29 cellular contexts compared by ENCODE assay signal in genomic region chrX:2134782-2135181, GRCh38.
"Had no signal": no experiment of that assay in that cellular context is flagged by ENCODE, and none has a peak within 500 bp of the region (broad histone marks: within the 10 kb centered on the region; RNA-seq: fewer than 3 reads in every experiment).

No MANE protein-coding gene starts in this region.

- H3K27ac ChIP-seq: ovary, parathyroid adenoma, psoas muscle, right lobe of liver, sigmoid colon, stomach, thoracic aorta, thyroid gland, tibial nerve, upper lobe of right lung, vagina had no signal

- H3K4me1 ChIP-seq: parathyroid adenoma, psoas muscle, right lobe of liver, sigmoid colon, stomach, thyroid gland, tibial nerve, upper lobe of right lung, vagina had no signal

- H2AFZ ChIP-seq: parathyroid adenoma had no signal

- H3K9me3 ChIP-seq: ovary, psoas muscle, right lobe of liver, sigmoid colon, stomach, thoracic aorta, thyroid gland, upper lobe of right lung, vagina had no signal

- H3K4me1 Mint-ChIP-seq: nephron progenitor cell; neural crest cell; stimulated activated effector memory CD8-positive, alpha-beta T cell treated with anti-CD3 and anti-CD28 coated beads, Interleukin-12 subunit alpha, Interleukin-12 subunit beta, amount 100 ng/mL, for 72 hours; stimulated activated naive B cell treated with anti-CD40 and anti-IgM and Interleukin-4, amounts not matched to agents 10 μg/mL and 1 μg/mL and 100 μg/mL, for 72 hours had no signal

- H3K36me3 ChIP-seq: ovary, right lobe of liver, sigmoid colon, stomach, thoracic aorta, thyroid gland, tibial nerve, upper lobe of right lung, vagina had no signal

- ATAC-seq: naive thymus-derived CD8-positive, alpha-beta T cell; natural killer cell treated with Interleukin-12 subunit alpha and Interleukin-12 subunit beta and Interleukin-15 and Interleukin-18, amount 100 ng/mL, for 72 hours; psoas muscle; right cardiac atrium; right lobe of liver; stimulated activated effector memory CD8-positive, alpha-beta T cell treated with anti-CD3 and anti-CD28 coated beads, Interleukin-12 subunit alpha, Interleukin-12 subunit beta, amount 100 ng/mL, for 72 hours; stimulated activated naive B cell treated with anti-CD40 and anti-IgM and Interleukin-4, amounts not matched to agents 10 μg/mL and 1 μg/mL and 100 μg/mL, for 72 hours; upper lobe of right lung had no signal

- H3K27me3 ChIP-seq: ovary, right lobe of liver, sigmoid colon, stomach, thyroid gland, tibial nerve, upper lobe of right lung, vagina had no signal

- H3K4me3 Mint-ChIP-seq: naive thymus-derived CD8-positive, alpha-beta T cell; natural killer cell treated with Interleukin-12 subunit alpha and Interleukin-12 subunit beta and Interleukin-15 and Interleukin-18, amount 100 ng/mL, for 72 hours; nephron progenitor cell; neural crest cell; stimulated activated effector memory CD8-positive, alpha-beta T cell treated with anti-CD3 and anti-CD28 coated beads, Interleukin-12 subunit alpha, Interleukin-12 subunit beta, amount 100 ng/mL, for 72 hours; stimulated activated naive B cell treated with anti-CD40 and anti-IgM and Interleukin-4, amounts not matched to agents 10 μg/mL and 1 μg/mL and 100 μg/mL, for 72 hours; stimulated activated naive CD8-positive, alpha-beta T cell treated with anti-CD3 and anti-CD28 coated beads, Interleukin-15, Interleukin-2, amounts not matched to agents 100 ng/mL and 50 ng/mL, for 24 hours had no signal

- H3K4me3 ChIP-seq: ovary, psoas muscle, right lobe of liver, sigmoid colon, stomach, thoracic aorta, thyroid gland, tibial nerve, upper lobe of right lung, vagina had no signal

- H3K79me2 ChIP-seq: parathyroid adenoma had no signal

- H3K27ac Mint-ChIP-seq: naive thymus-derived CD8-positive, alpha-beta T cell; natural killer cell treated with Interleukin-12 subunit alpha and Interleukin-12 subunit beta and Interleukin-15 and Interleukin-18, amount 100 ng/mL, for 72 hours; nephron progenitor cell; progenitor cell of endocrine pancreas; stimulated activated effector memory CD8-positive, alpha-beta T cell treated with anti-CD3 and anti-CD28 coated beads, Interleukin-12 subunit alpha, Interleukin-12 subunit beta, amount 100 ng/mL, for 72 hours; stimulated activated naive B cell treated with anti-CD40 and anti-IgM and Interleukin-4, amounts not matched to agents 10 μg/mL and 1 μg/mL and 100 μg/mL, for 72 hours; stimulated activated naive CD8-positive, alpha-beta T cell treated with anti-CD3 and anti-CD28 coated beads, Interleukin-15, Interleukin-2, amounts not matched to agents 100 ng/mL and 50 ng/mL, for 24 hours had no signal

- H3K36me3 Mint-ChIP-seq: natural killer cell treated with Interleukin-12 subunit alpha and Interleukin-12 subunit beta and Interleukin-15 and Interleukin-18, amount 100 ng/mL, for 72 hours; stimulated activated effector memory CD8-positive, alpha-beta T cell treated with anti-CD3 and anti-CD28 coated beads, Interleukin-12 subunit alpha, Interleukin-12 subunit beta, amount 100 ng/mL, for 72 hours had no signal

- DNase-seq: naive thymus-derived CD8-positive, alpha-beta T cell; nephron progenitor cell; occipital lobe; ovary; posterior cingulate gyrus; psoas muscle; right cardiac atrium; right lobe of liver; sigmoid colon; small intestine; stimulated activated CD4-positive, alpha-beta T cell treated with anti-CD3 and anti-CD28 coated beads, Interleukin-15, amount 100 ng/mL, for 24 hours; stimulated activated CD4-positive, alpha-beta T cell treated with anti-CD3 and anti-CD28 coated beads, Interleukin-2, amount 100 ng/mL, for 24 hours; stimulated activated CD4-positive, alpha-beta T cell treated with anti-CD3 and anti-CD28 coated beads, Interleukin-2, amount 100 ng/mL, for 48 hours; stimulated activated CD4-positive, alpha-beta T cell treated with anti-CD3 and anti-CD28 coated beads, Interleukin-4, amount 100 ng/mL, for 24 hours; stimulated activated naive B cell treated with anti-CD40 and anti-IgM and Interleukin-4, amounts not matched to agents 10 μg/mL and 1 μg/mL and 100 μg/mL, for 72 hours; stimulated activated naive CD4-positive, alpha-beta T cell treated with Interleukin-2 at 50 U/mL for 16 hours; stomach; thyroid gland; trophoblast cell; upper lobe of right lung had no signal

- H3K27me3 Mint-ChIP-seq: progenitor cell of endocrine pancreas; stimulated activated naive B cell treated with anti-CD40 and anti-IgM and Interleukin-4, amounts not matched to agents 10 μg/mL and 1 μg/mL and 100 μg/mL, for 72 hours; stimulated activated naive CD8-positive, alpha-beta T cell treated with anti-CD3 and anti-CD28 coated beads, Interleukin-15, Interleukin-2, amounts not matched to agents 100 ng/mL and 50 ng/mL, for 24 hours had no signal

- H3K9ac ChIP-seq: parathyroid adenoma had no signal
